11 cellular contexts compared by ENCODE assay signal in the genomic region with DNA sequence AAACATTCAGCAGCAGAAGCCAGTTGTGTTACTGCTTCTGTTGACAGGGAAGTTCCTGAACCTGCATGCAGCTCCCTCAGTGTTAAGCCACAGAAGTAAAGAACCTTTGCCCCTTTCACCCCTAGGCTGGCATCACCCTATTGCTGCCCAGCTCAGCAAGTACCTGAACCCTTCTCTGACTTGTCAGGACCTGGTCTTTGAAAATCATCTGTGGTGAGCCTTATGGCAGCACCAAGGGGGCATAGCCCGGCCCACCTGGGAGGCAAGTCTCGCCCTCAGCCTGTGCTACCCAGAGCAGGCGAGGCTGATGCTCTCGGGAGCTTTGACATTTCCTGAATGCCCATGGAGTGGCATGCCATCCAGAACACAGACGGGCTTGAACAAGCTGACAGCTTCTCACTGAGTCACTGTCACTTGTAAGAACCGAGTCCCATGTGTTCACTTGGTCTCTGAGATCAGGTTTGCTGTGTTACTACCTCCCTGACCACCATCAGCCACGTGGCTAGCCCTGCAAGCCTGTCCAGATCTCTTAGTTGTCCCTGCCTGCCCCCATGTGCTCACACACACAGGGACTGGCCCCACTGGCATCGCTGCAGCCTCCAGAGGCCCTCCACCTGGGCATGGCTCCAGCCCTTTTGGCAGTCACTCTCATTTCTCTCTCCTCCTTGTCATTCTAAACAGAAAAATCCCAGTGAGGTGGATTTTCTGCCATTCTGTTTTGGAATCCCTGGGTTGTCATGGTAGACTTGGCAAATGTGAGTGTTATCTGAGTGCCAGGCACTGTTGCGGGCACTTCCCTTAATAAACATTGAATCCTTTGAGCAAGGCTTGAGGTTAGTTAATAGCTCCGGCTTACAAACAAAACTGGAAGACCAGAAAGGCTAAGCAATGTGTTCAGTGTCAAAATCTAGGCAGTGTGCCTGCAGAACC. TPM values are rescaled to one million over a fixed set of nuclear protein-coding genes. Genes with fewer than 3 reads are reported as not detected.
DNase-seq lines count a peak whose midpoint lies in the region; ATAC-seq and TF ChIP-seq lines count a peak whose summit lies in the region.
"Had no signal": no experiment of that assay in that cellular context is flagged by ENCODE, and none has a peak within 500 bp of the region (broad histone marks: within the 10 kb centered on the region; RNA-seq: fewer than 3 reads in every experiment).

No MANE protein-coding gene starts in this region.

- H3K36me3 Mint-ChIP-seq in natural killer cell treated with Interleukin-12 subunit alpha and Interleukin-12 subunit beta and Interleukin-15 and Interleukin-18, amount 100 ng/mL, for 72 hours = peaks cover under 1% of the 10 kb centered on the region
- H3K36me3 Mint-ChIP-seq in natural killer cell = peaks cover 1% of the 10 kb centered on the region

- DNase-seq in natural killer cell treated with Interleukin-12 subunit alpha and Interleukin-12 subunit beta and Interleukin-15 and Interleukin-18, amount 100 ng/mL, for 72 hours (ENCODE audit: low spot score) = peak; percentile 38
- DNase-seq in natural killer cell (no peak), cerebellar nuclear complex (lab: John Stamatoyannopoulos, UW) (peak; percentile 79 to 93), upper lobe of right lung (peak; percentile 81), NCI-H748 (lab: John Stamatoyannopoulos, UW; ENCODE audit: unreplicated experiment) (no peak), COLO829 (ENCODE audit: low spot score) (no peak)
- DNase-seq: activated T-cell treated with anti-CD3 and anti-CD28 coated beads, Interleukin-2, amount 50 U/mL, for 72 hours had no signal

- H3K9me3 Mint-ChIP-seq in natural killer cell treated with Interleukin-12 subunit alpha and Interleukin-12 subunit beta and Interleukin-15 and Interleukin-18, amount 100 ng/mL, for 72 hours = no peaks in the 10 kb centered on the region
- H3K9me3 Mint-ChIP-seq in natural killer cell = no peaks in the 10 kb centered on the region
- H3K9me3 Mint-ChIP-seq: activated T-cell treated with anti-CD3 and anti-CD28 coated beads, Interleukin-2, amount 50 U/mL, for 72 hours had no signal

- H3K27ac ChIP-seq in layer of hippocampus (ENCODE audit: low read depth, low read length) = peak overlapping the region; percentile 2
- H3K27ac ChIP-seq in upper lobe of right lung = peak overlapping the region; percentile 24
- H3K27ac ChIP-seq: KMS-11 had no signal

- no peaks in the 10 kb centered on the region for H3K9me3 ChIP-seq in upper lobe of right lung

- peaks cover 7% of the 10 kb centered on the region for H3K4me1 ChIP-seq in upper lobe of right lung

- H3K4me3 Mint-ChIP-seq in natural killer cell treated with Interleukin-12 subunit alpha and Interleukin-12 subunit beta and Interleukin-15 and Interleukin-18, amount 100 ng/mL, for 72 hours = no peak overlapping the region
- no peak overlapping the region for H3K4me3 Mint-ChIP-seq in natural killer cell
- H3K4me3 Mint-ChIP-seq: activated T-cell treated with anti-CD3 and anti-CD28 coated beads, Interleukin-2, amount 50 U/mL, for 72 hours; B cell had no signal

- H3K4me3 ChIP-seq in upper lobe of right lung = no peak overlapping the region

- H3K27me3 ChIP-seq in layer of hippocampus (ENCODE audit: control insufficient read depth, insufficient read depth, low read length) (peaks cover 6% of the 10 kb centered on the region), upper lobe of right lung (peaks cover 10% of the 10 kb centered on the region)

- H3K4me1 Mint-ChIP-seq in natural killer cell treated with Interleukin-12 subunit alpha and Interleukin-12 subunit beta and Interleukin-15 and Interleukin-18, amount 100 ng/mL, for 72 hours (ENCODE audit: low read depth in 2 of 2) = peaks cover 0 to 3% of the 10 kb centered on the region in 2 donors
- no peaks in the 10 kb centered on the region for H3K4me1 Mint-ChIP-seq in natural killer cell

- TF ChIP-seq CTCF in natural killer cell (IDR thresholded peaks at IDR 0.05) (no peak), upper lobe of right lung (IDR thresholded peaks at IDR 0.05) (no peak)

- H3K36me3 ChIP-seq in upper lobe of right lung = peaks cover 22% of the 10 kb centered on the region

- no peaks in the 10 kb centered on the region for H3K27me3 Mint-ChIP-seq in natural killer cell treated with Interleukin-12 subunit alpha and Interleukin-12 subunit beta and Interleukin-15 and Interleukin-18, amount 100 ng/mL, for 72 hours
- no peaks in the 10 kb centered on the region for H3K27me3 Mint-ChIP-seq in natural killer cell (ENCODE audit: low read depth in 2 of 2)
- H3K27me3 Mint-ChIP-seq: B cell had no signal

- intact Hi-C loops in natural killer cell (cut with micrococcal nuclease) (loop anchor here (5.0 kb wide), 1 partner anchor 80 kb away; a partner anchor contains a TSS), upper lobe of right lung (cut with DNase I) (no loop called here)

- ATAC-seq in natural killer cell treated with Interleukin-12 subunit alpha and Interleukin-12 subunit beta and Interleukin-15 and Interleukin-18, amount 100 ng/mL, for 72 hours = no peak
- ATAC-seq in natural killer cell = no peak
- peak; percentile 62 for ATAC-seq in upper lobe of right lung
- no peak for ATAC-seq in GM19324 (IDR thresholded peaks at IDR 0.05; ENCODE audit: low FRiP score, unreplicated experiment)
- ATAC-seq: activated T-cell treated with anti-CD3 and anti-CD28 coated beads, Interleukin-2, amount 50 U/mL, for 72 hours had no signal

- no peak overlapping the region for H3K27ac Mint-ChIP-seq in natural killer cell treated with Interleukin-12 subunit alpha and Interleukin-12 subunit beta and Interleukin-15 and Interleukin-18, amount 100 ng/mL, for 72 hours
- peak overlapping the region in 1 of 2 donors; percentile 9 for H3K27ac Mint-ChIP-seq in natural killer cell
- H3K27ac Mint-ChIP-seq: activated T-cell treated with anti-CD3 and anti-CD28 coated beads, Interleukin-2, amount 50 U/mL, for 72 hours; B cell had no signal

RNA-seq across cellular contexts. Expression of a gene that starts 2.9 kb away (rescaled TPM):
- total RNA-seq in natural killer cell treated with Interleukin-12 subunit alpha and Interleukin-12 subunit beta and Interleukin-15 and Interleukin-18, amount 100 ng/mL, for 72 hours = 10 to 100 TPM; 33.8 to 89.7 TPM
- total RNA-seq in natural killer cell = 10 to 100 TPM; 46.4 to 64.0 (median 61.5) TPM
- 6.3 TPM for total RNA-seq in upper lobe of right lung

RNA-seq across cellular contexts. Expression of a gene that starts 18.0 kb away (rescaled TPM):
- total RNA-seq in natural killer cell treated with Interleukin-12 subunit alpha and Interleukin-12 subunit beta and Interleukin-15 and Interleukin-18, amount 100 ng/mL, for 72 hours = 10 to 100 TPM; 54.9 to 91.3 TPM
- 10 to 100 TPM; 34.4 to 58.0 (median 43.2) TPM for total RNA-seq in natural killer cell
- 14.3 TPM for total RNA-seq in upper lobe of right lung

RNA-seq across cellular contexts. Expression of a gene that starts 18.7 kb away (rescaled TPM):
- total RNA-seq in natural killer cell treated with Interleukin-12 subunit alpha and Interleukin-12 subunit beta and Interleukin-15 and Interleukin-18, amount 100 ng/mL, for 72 hours = 1 to 10 TPM; 6.3 to 8.0 TPM
- 1 to 10 TPM; 3.1 to 4.4 (median 3.3) TPM for total RNA-seq in natural killer cell
- total RNA-seq in upper lobe of right lung = 4.7 TPM

RNA-seq across cellular contexts. Expression of a gene that starts 24.5 kb away (rescaled TPM):
- 10 to 100 TPM in 1 of 2 donors, 1 to 10 TPM in 1; 8.1 to 12.2 TPM for total RNA-seq in natural killer cell treated with Interleukin-12 subunit alpha and Interleukin-12 subunit beta and Interleukin-15 and Interleukin-18, amount 100 ng/mL, for 72 hours
- total RNA-seq in natural killer cell (1 to 10 TPM; 3.4 to 4.2 (median 3.7) TPM), upper lobe of right lung (14.5 TPM)

RNA-seq across cellular contexts. Expression of a gene that starts 24.6 kb away (rescaled TPM):
- total RNA-seq in natural killer cell treated with Interleukin-12 subunit alpha and Interleukin-12 subunit beta and Interleukin-15 and Interleukin-18, amount 100 ng/mL, for 72 hours = 1 to 10 TPM; 1.6 to 1.9 TPM
- 1 to 10 TPM; 3.5 to 4.4 (median 3.6) TPM for total RNA-seq in natural killer cell
- 3.8 TPM for total RNA-seq in upper lobe of right lung

Comparison
In these comparisons a context has a peak if more than half of its experiments do, and no peak if none do; other contexts are left out.
1. DNase-seq: peak in natural killer cell treated with Interleukin-12 subunit alpha and Interleukin-12 subunit beta and Interleukin-15 and Interleukin-18, amount 100 ng/mL, for 72 hours (single experiment), cerebellar nuclear complex (2 of 2) and upper lobe of right lung (single experiment); none in natural killer cell (single experiment), NCI-H748 (single experiment) and COLO829 (single experiment).